In the genomic region with DNA sequence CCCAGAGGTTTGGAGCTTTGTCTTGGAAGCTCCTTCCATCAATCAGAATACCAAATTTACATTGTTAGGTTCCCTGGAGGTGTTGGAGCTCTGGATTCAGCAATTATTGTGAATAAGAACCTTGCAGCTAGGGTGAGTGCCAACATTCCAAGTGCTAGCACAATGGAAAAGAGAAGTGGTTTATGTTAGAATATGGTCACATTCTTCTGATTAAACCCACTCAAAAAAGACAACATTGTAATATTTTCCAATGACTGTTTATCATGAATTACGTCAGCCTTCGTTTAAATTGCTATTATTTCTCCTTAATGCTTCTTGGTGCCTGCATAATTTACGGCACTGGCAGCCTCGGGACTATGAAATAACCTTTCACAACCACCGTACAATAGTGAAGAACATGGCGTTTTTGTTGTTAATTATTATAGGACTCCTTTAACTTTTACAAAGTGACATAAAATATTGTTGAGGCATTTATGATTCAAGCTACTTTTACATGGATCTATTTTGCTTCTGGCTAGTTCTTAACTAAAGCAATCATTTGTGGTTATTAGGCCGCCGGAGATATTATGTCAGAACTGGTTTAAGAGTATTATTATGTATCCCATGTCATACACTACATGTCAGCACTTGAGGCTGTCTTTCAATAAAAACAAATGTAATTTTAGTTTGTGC, we compare ENCODE assay signal across 9 cellular contexts.
DNase-seq lines count a peak whose midpoint lies in the region; ATAC-seq and TF ChIP-seq lines count a peak whose summit lies in the region.
"Had no signal": no experiment of that assay in that cellular context is flagged by ENCODE, and none has a peak within 500 bp of the region (broad histone marks: within the 10 kb centered on the region; RNA-seq: fewer than 3 reads in every experiment).

No MANE protein-coding gene starts in this region.

- H3K36me3 Mint-ChIP-seq in activated CD8-positive, alpha-beta T cell treated with anti-CD3 and anti-CD28 coated beads, Interleukin-2, amount 10 ng/mL, durations not matched to agents 7 days and 5 days (ENCODE audit: low read depth): peaks cover 30% of the 10 kb centered on the region

- POLR2A ChIA-PET in activated CD8-positive, alpha-beta T cell treated with anti-CD3 and anti-CD28 coated beads, Interleukin-2, amount 10 ng/mL, durations not matched to agents 7 days and 5 days (lab: Charles Lee): interaction anchor here (0.6 to 1.3 kb wide), 3 partner anchors 9 to 117 kb away, joined by 3 read pairs; no protein-coding TSS in a partner anchor

- H3K27me3 Mint-ChIP-seq in activated CD8-positive, alpha-beta T cell treated with anti-CD3 and anti-CD28 coated beads, Interleukin-2, amount 10 ng/mL, durations not matched to agents 7 days and 5 days (ENCODE audit: low read depth): no peaks in the 10 kb centered on the region
- H3K27me3 Mint-ChIP-seq: effector memory CD8-positive, alpha-beta T cell had no signal

- CTCF ChIA-PET in activated CD8-positive, alpha-beta T cell treated with anti-CD3 and anti-CD28 coated beads, Interleukin-2, amount 10 ng/mL, durations not matched to agents 7 days and 5 days (lab: Charles Lee): interaction anchor here (1.3 to 2.0 kb wide), 3 partner anchors 11 to 122 kb away, joined by 4 to 5 read pairs (median 5); no protein-coding TSS in a partner anchor

- H3K27me3 ChIP-seq in heart right ventricle (no peaks in the 10 kb centered on the region), layer of hippocampus (ENCODE audit: control insufficient read depth, insufficient read depth, low read length) (no peaks in the 10 kb centered on the region), upper lobe of right lung (no peaks in the 10 kb centered on the region)

- intact Hi-C loops in heart right ventricle (cut with DNase I) (no loop called here), cardiac septum (cut with DNase I) (loop anchor here (5.0 kb wide), 1 partner anchor 117 kb away; a partner anchor contains a TSS), upper lobe of right lung (cut with DNase I) (no loop called here)

- H3K4me1 Mint-ChIP-seq in activated CD8-positive, alpha-beta T cell treated with anti-CD3 and anti-CD28 coated beads, Interleukin-2, amount 10 ng/mL, durations not matched to agents 7 days and 5 days (ENCODE audit: low read depth): peaks cover 12% of the 10 kb centered on the region

- H3K27ac ChIP-seq in heart right ventricle (peak overlapping the region in 9 of 10 donors; percentile 23 to 85 (median 64)), layer of hippocampus (ENCODE audit: low read depth, low read length) (peak overlapping the region; percentile 25), upper lobe of right lung (peak overlapping the region; percentile 33)

- H3K9me3 Mint-ChIP-seq in activated CD8-positive, alpha-beta T cell treated with anti-CD3 and anti-CD28 coated beads, Interleukin-2, amount 10 ng/mL, durations not matched to agents 7 days and 5 days (ENCODE audit: insufficient read depth): no peaks in the 10 kb centered on the region
- H3K9me3 Mint-ChIP-seq: effector memory CD8-positive, alpha-beta T cell had no signal

- no peak overlapping the region for H3K4me3 ChIP-seq in heart right ventricle
- H3K4me3 ChIP-seq in upper lobe of right lung: no peak overlapping the region

- TF ChIP-seq CTCF in heart right ventricle (IDR thresholded peaks at IDR 0.05) (no peak), upper lobe of right lung (IDR thresholded peaks at IDR 0.05) (no peak)

- H3K4me3 Mint-ChIP-seq in activated CD8-positive, alpha-beta T cell treated with anti-CD3 and anti-CD28 coated beads, Interleukin-2, amount 10 ng/mL, durations not matched to agents 7 days and 5 days: no peak overlapping the region

- ATAC-seq in heart right ventricle (peak in 2 of 8 donors; percentile 31 to 40), upper lobe of right lung (peak; percentile 45), HG03045 (IDR thresholded peaks at IDR 0.05; ENCODE audit: unreplicated experiment) (no peak)
- ATAC-seq in activated CD8-positive, alpha-beta T cell treated with anti-CD3 and anti-CD28 coated beads, Interleukin-2, amount 10 ng/mL, durations not matched to agents 7 days and 5 days: no peak
- ATAC-seq: effector memory CD8-positive, alpha-beta T cell had no signal

- no peak overlapping the region for H3K27ac Mint-ChIP-seq in activated CD8-positive, alpha-beta T cell treated with anti-CD3 and anti-CD28 coated beads, Interleukin-2, amount 10 ng/mL, durations not matched to agents 7 days and 5 days
- H3K27ac Mint-ChIP-seq: effector memory CD8-positive, alpha-beta T cell had no signal

- H3K9me3 ChIP-seq in heart right ventricle (peaks cover 0 to 4% (median 0%) of the 10 kb centered on the region in 11 donors), upper lobe of right lung (no peaks in the 10 kb centered on the region)

- WGBS in heart right ventricle, 2 donors: 78 to 80% methylated on average over 8 of the region's 8 CpGs

- H3K4me1 ChIP-seq in heart right ventricle (peaks cover 4 to 76% (median 50%) of the 10 kb centered on the region in 9 donors), upper lobe of right lung (peaks cover 57% of the 10 kb centered on the region)

- H3K36me3 ChIP-seq in heart right ventricle: no peaks in the 10 kb centered on the region
- no peaks in the 10 kb centered on the region for H3K36me3 ChIP-seq in upper lobe of right lung

- DNase-seq in heart right ventricle (no peak), cardiac septum (ENCODE audit: low spot score) (no peak), upper lobe of right lung (no peak), NCI-H1105 treated with DMSO at 0.1 percent for 48 hours (lab: John Stamatoyannopoulos, UW) (no peak), NCI-H1105 (lab: John Stamatoyannopoulos, UW) (no peak)
- peak; percentile 9 for DNase-seq in activated CD8-positive, alpha-beta T cell treated with anti-CD3 and anti-CD28 coated beads, Interleukin-2, amount 10 ng/mL, durations not matched to agents 7 days and 5 days
- DNase-seq: effector memory CD8-positive, alpha-beta T cell had no signal
